In genomic region chr9:69818946-69819345, GRCh38 we compare ENCODE assay signal across 34 cellular contexts. TPM values are rescaled to one million over a fixed set of nuclear protein-coding genes. Genes with fewer than 3 reads are reported as not detected.
DNase-seq lines count a peak whose midpoint lies in the region; ATAC-seq and TF ChIP-seq lines count a peak whose summit lies in the region.
"Had no signal": no experiment of that assay in that cellular context is flagged by ENCODE, and none has a peak within 500 bp of the region (broad histone marks: within the 10 kb centered on the region; RNA-seq: fewer than 3 reads in every experiment).

No MANE protein-coding gene starts in this region.

- no peak overlapping the region for H3K4me3 Mint-ChIP-seq in activated naive CD4-positive, alpha-beta T cell treated with anti-CD3 and anti-CD28 coated beads for 36 hours
- no peak overlapping the region for H3K4me3 Mint-ChIP-seq in activated naive CD4-positive, alpha-beta T cell treated with anti-CD3 and anti-CD28 coated beads, Interleukin-2, amount 10 ng/mL, durations not matched to agents 7 days and 5 days
- no peak overlapping the region for H3K4me3 Mint-ChIP-seq in activated CD8-positive, alpha-beta T cell treated with anti-CD3 and anti-CD28 coated beads for 36 hours
- H3K4me3 Mint-ChIP-seq: activated naive CD4-positive, alpha-beta T cell treated with anti-CD3 and anti-CD28 coated beads, Interleukin-2, amount 50 U/mL, for 24 hours; activated T-helper 1 cell treated with anti-CD3 and anti-CD28 coated beads, Interleukin-12 subunit alpha, Interleukin-12 subunit beta, Interleukin-2, Interleukin-4 antibody, amounts not matched to agents 30 ng/mL and 10 ng/mL and 1 ng/mL, durations not matched to agents 14 hours and 24 hours and 36 hours; central memory CD8-positive, alpha-beta T cell; stimulated activated memory B cell treated with anti-CD40 and anti-IgM and Interleukin-4, amounts not matched to agents 10 μg/mL and 1 μg/mL and 100 μg/mL, for 72 hours had no signal

- CTCF ChIA-PET in activated naive CD4-positive, alpha-beta T cell treated with anti-CD3 and anti-CD28 coated beads for 36 hours (lab: Charles Lee): interaction anchor here (0.9 to 1.4 kb wide), 2 partner anchors 10 to 67 kb away, joined by 3 to 4 read pairs; no protein-coding TSS in a partner anchor
- CTCF ChIA-PET in activated naive CD4-positive, alpha-beta T cell treated with anti-CD3 and anti-CD28 coated beads, Interleukin-2, amount 10 ng/mL, durations not matched to agents 7 days and 5 days (lab: Charles Lee): interaction anchor here (1.2 kb wide), 1 partner anchor 10 kb away, joined by 6 read pairs; no protein-coding TSS in a partner anchor
- CTCF ChIA-PET in activated CD8-positive, alpha-beta T cell treated with anti-CD3 and anti-CD28 coated beads for 36 hours (lab: Charles Lee): interaction anchor here (1.2 kb wide), 1 partner anchor 17 kb away, joined by 3 read pairs; no protein-coding TSS in a partner anchor

- no peak overlapping the region for H3K27ac ChIP-seq in thoracic aorta
- H3K27ac ChIP-seq: esophagus muscularis mucosa, gastrocnemius medialis, GM23248, right lobe of liver, SJCRH30 had no signal

- peaks cover 26% of the 10 kb centered on the region for H3K27me3 Mint-ChIP-seq in activated naive CD4-positive, alpha-beta T cell treated with anti-CD3 and anti-CD28 coated beads for 36 hours (ENCODE audit: low read depth)
- H3K27me3 Mint-ChIP-seq in activated naive CD4-positive, alpha-beta T cell treated with anti-CD3 and anti-CD28 coated beads, Interleukin-2, amount 10 ng/mL, durations not matched to agents 7 days and 5 days: peaks cover 38% of the 10 kb centered on the region
- peaks cover 21% of the 10 kb centered on the region for H3K27me3 Mint-ChIP-seq in activated CD8-positive, alpha-beta T cell treated with anti-CD3 and anti-CD28 coated beads for 36 hours

- H3K4me3 ChIP-seq in thoracic aorta: peak overlapping the region; percentile 13
- H3K4me3 ChIP-seq: esophagus muscularis mucosa, gastrocnemius medialis, GM23248, right lobe of liver, SJCRH30 had no signal

- no peaks in the 10 kb centered on the region for H3K36me3 ChIP-seq in thoracic aorta
- H3K36me3 ChIP-seq: esophagus muscularis mucosa, gastrocnemius medialis, right lobe of liver, SJCRH30 had no signal

- no peaks in the 10 kb centered on the region for H3K36me3 Mint-ChIP-seq in activated naive CD4-positive, alpha-beta T cell treated with anti-CD3 and anti-CD28 coated beads for 36 hours (ENCODE audit: low read depth)
- H3K36me3 Mint-ChIP-seq in activated naive CD4-positive, alpha-beta T cell treated with anti-CD3 and anti-CD28 coated beads, Interleukin-2, amount 10 ng/mL, durations not matched to agents 7 days and 5 days: peaks cover 6% of the 10 kb centered on the region
- no peaks in the 10 kb centered on the region for H3K36me3 Mint-ChIP-seq in activated CD8-positive, alpha-beta T cell treated with anti-CD3 and anti-CD28 coated beads for 36 hours (ENCODE audit: low read depth)
- H3K36me3 Mint-ChIP-seq: activated naive CD4-positive, alpha-beta T cell treated with anti-CD3 and anti-CD28 coated beads, Interleukin-2, amount 50 U/mL, for 24 hours; stimulated activated memory B cell treated with anti-CD40 and anti-IgM and Interleukin-4, amounts not matched to agents 10 μg/mL and 1 μg/mL and 100 μg/mL, for 72 hours had no signal

- DNase-seq in activated naive CD4-positive, alpha-beta T cell treated with anti-CD3 and anti-CD28 coated beads for 36 hours: peak; percentile 15
- DNase-seq in activated naive CD4-positive, alpha-beta T cell treated with anti-CD3 and anti-CD28 coated beads, Interleukin-2, amount 10 ng/mL, durations not matched to agents 7 days and 5 days: no peak
- peak; percentile 67 for DNase-seq in activated CD8-positive, alpha-beta T cell treated with anti-CD3 and anti-CD28 coated beads for 36 hours
- DNase-seq in fibroblast of peridontal ligament (ENCODE audit: extremely low read depth): peak; percentile 46
- no peak for DNase-seq in thoracic aorta (ENCODE audit: low spot score)
- no peak for DNase-seq in GM13977 (ENCODE audit: low spot score)
- DNase-seq: activated CD4-positive, CD25-positive, alpha-beta regulatory T cell treated with anti-CD3 and anti-CD28 coated beads, Interleukin-2, amount 50 U/mL, for 72 hours; activated CD8-positive, alpha-beta memory T cell treated with anti-CD3 and anti-CD28 coated beads, Interleukin-2, amount 50 U/mL, for 4 hours; aorta; C1 segment of cervical spinal cord; COR-L47; dermis blood vessel endothelial cell; gastrocnemius medialis; GM23248; hippocampal formation; left cardiac atrium; NCI-H1436; NCI-H446; NCI-H82; right lobe of liver; SJCRH30; stimulated activated CD4-positive, alpha-beta T cell treated with anti-CD3 and anti-CD28 coated beads, Interleukin-4, amount 100 ng/mL, for 4 hours had no signal

- POLR2A ChIA-PET in activated CD8-positive, alpha-beta T cell treated with anti-CD3 and anti-CD28 coated beads for 36 hours (lab: Charles Lee): interaction anchor here (1.2 kb wide), 1 partner anchor 17 kb away, joined by 3 read pairs; no protein-coding TSS in a partner anchor

- no peak overlapping the region for H3K27ac Mint-ChIP-seq in activated naive CD4-positive, alpha-beta T cell treated with anti-CD3 and anti-CD28 coated beads for 36 hours
- H3K27ac Mint-ChIP-seq in activated naive CD4-positive, alpha-beta T cell treated with anti-CD3 and anti-CD28 coated beads, Interleukin-2, amount 10 ng/mL, durations not matched to agents 7 days and 5 days: no peak overlapping the region
- H3K27ac Mint-ChIP-seq in activated CD8-positive, alpha-beta T cell treated with anti-CD3 and anti-CD28 coated beads for 36 hours: no peak overlapping the region
- H3K27ac Mint-ChIP-seq: activated naive CD4-positive, alpha-beta T cell treated with anti-CD3 and anti-CD28 coated beads, Interleukin-2, amount 50 U/mL, for 24 hours; activated T-helper 1 cell treated with anti-CD3 and anti-CD28 coated beads, Interleukin-12 subunit alpha, Interleukin-12 subunit beta, Interleukin-2, Interleukin-4 antibody, amounts not matched to agents 30 ng/mL and 10 ng/mL and 1 ng/mL, durations not matched to agents 14 hours and 24 hours and 36 hours; progenitor cell of endocrine pancreas; stimulated activated memory B cell treated with anti-CD40 and anti-IgM and Interleukin-4, amounts not matched to agents 10 μg/mL and 1 μg/mL and 100 μg/mL, for 72 hours; T-helper 1 cell treated with Interleukin-12 subunit alpha and Interleukin-12 subunit beta and Interleukin-4 antibody, amounts not matched to agents 30 μg/mL and 1 μg/mL, for 36 hours had no signal

- peaks cover 3% of the 10 kb centered on the region in 2 donors for H3K4me1 ChIP-seq in thoracic aorta (ENCODE audit: control insufficient read depth in 1 of 2, low read depth in 2 of 2)
- H3K4me1 ChIP-seq: gastrocnemius medialis, SJCRH30 had no signal

- no peaks in the 10 kb centered on the region for H3K27me3 ChIP-seq in thoracic aorta (replicated peaks; ENCODE audit: insufficient read depth)
- H3K27me3 ChIP-seq: SJCRH30 had no signal

- in situ Hi-C loops in GM13977 (cut with MboI; ENCODE audit: low pct_unique_long_range_greater_than_20kb, low sequenced_read_pairs, unreplicated experiment): no loop called here

- intact Hi-C loops in activated naive CD4-positive, alpha-beta T cell treated with anti-CD3 and anti-CD28 coated beads for 36 hours (cut with micrococcal nuclease): loop anchor here (10.0 kb wide), 1 partner anchor 644 kb away; the partner anchor contains the start of gene TJP2
- intact Hi-C loops in activated CD8-positive, alpha-beta T cell treated with anti-CD3 and anti-CD28 coated beads for 36 hours (cut with micrococcal nuclease): no loop called here

- H3K9me3 ChIP-seq in thoracic aorta: no peaks in the 10 kb centered on the region
- H3K9me3 ChIP-seq: esophagus muscularis mucosa, gastrocnemius medialis, right lobe of liver, SJCRH30 had no signal

- peaks cover 3% of the 10 kb centered on the region for H3K9me3 Mint-ChIP-seq in activated naive CD4-positive, alpha-beta T cell treated with anti-CD3 and anti-CD28 coated beads for 36 hours
- H3K9me3 Mint-ChIP-seq in activated naive CD4-positive, alpha-beta T cell treated with anti-CD3 and anti-CD28 coated beads, Interleukin-2, amount 10 ng/mL, durations not matched to agents 7 days and 5 days: peaks cover 3% of the 10 kb centered on the region
- peaks cover 6% of the 10 kb centered on the region for H3K9me3 Mint-ChIP-seq in activated CD8-positive, alpha-beta T cell treated with anti-CD3 and anti-CD28 coated beads for 36 hours
- H3K9me3 Mint-ChIP-seq: activated naive CD4-positive, alpha-beta T cell treated with anti-CD3 and anti-CD28 coated beads, Interleukin-2, amount 50 U/mL, for 24 hours; central memory CD8-positive, alpha-beta T cell had no signal

- peaks cover 35% of the 10 kb centered on the region for H3K4me1 Mint-ChIP-seq in activated naive CD4-positive, alpha-beta T cell treated with anti-CD3 and anti-CD28 coated beads for 36 hours (ENCODE audit: low read depth)
- H3K4me1 Mint-ChIP-seq in activated naive CD4-positive, alpha-beta T cell treated with anti-CD3 and anti-CD28 coated beads, Interleukin-2, amount 10 ng/mL, durations not matched to agents 7 days and 5 days: peaks cover 56% of the 10 kb centered on the region
- peaks cover 36% of the 10 kb centered on the region for H3K4me1 Mint-ChIP-seq in activated CD8-positive, alpha-beta T cell treated with anti-CD3 and anti-CD28 coated beads for 36 hours (ENCODE audit: low read depth)

- no peak for TF ChIP-seq CTCF in activated CD8-positive, alpha-beta T cell treated with anti-CD3 and anti-CD28 coated beads for 36 hours (IDR thresholded peaks at IDR 0.05)
- no peak for TF ChIP-seq CTCF in thoracic aorta (IDR thresholded peaks at IDR 0.05)
- TF ChIP-seq CTCF in GM13977 (IDR thresholded peaks at IDR 0.05; ENCODE audit: extremely low read depth, insufficient read depth, missing control alignments): no peak

- peak; percentile 21 for ATAC-seq in activated CD8-positive, alpha-beta T cell treated with anti-CD3 and anti-CD28 coated beads for 36 hours
- no peak for ATAC-seq in thoracic aorta (ENCODE audit: insufficient number of reproducible peaks, low FRiP score, low read depth)
- ATAC-seq in HG03139 (IDR thresholded peaks at IDR 0.05; ENCODE audit: unreplicated experiment): no peak
- ATAC-seq in HG02571 (IDR thresholded peaks at IDR 0.05; ENCODE audit: unreplicated experiment): no peak
- ATAC-seq: gastrocnemius medialis; left cardiac atrium; right lobe of liver; stimulated activated memory B cell treated with anti-CD40 and anti-IgM and Interleukin-4, amounts not matched to agents 10 μg/mL and 1 μg/mL and 100 μg/mL, for 72 hours had no signal

RNA-seq across cellular contexts. Expression of gene CFAP95, which starts 1.7 kb away (rescaled TPM):
- not detected for total RNA-seq in activated naive CD4-positive, alpha-beta T cell treated with anti-CD3 and anti-CD28 coated beads for 36 hours
- total RNA-seq in activated CD8-positive, alpha-beta T cell treated with anti-CD3 and anti-CD28 coated beads for 36 hours: not detected
- total RNA-seq in thoracic aorta: not detected
- total RNA-seq: activated T-helper 1 cell treated with anti-CD3 and anti-CD28 coated beads, Interleukin-12 subunit alpha, Interleukin-12 subunit beta, Interleukin-2, Interleukin-4 antibody, amounts not matched to agents 30 ng/mL and 10 ng/mL and 1 ng/mL, durations not matched to agents 14 hours and 24 hours and 36 hours; aorta; dermis blood vessel endothelial cell; esophagus muscularis mucosa; gastrocnemius medialis; GM23248; HT-29; right lobe of liver; RPMI7951; SJCRH30; urinary bladder had no signal

RNA-seq across cellular contexts. Expression of gene PTAR1, which starts 59.1 kb away (rescaled TPM):
- 10 to 100 TPM; 41.6 to 44.8 TPM for total RNA-seq in activated naive CD4-positive, alpha-beta T cell treated with anti-CD3 and anti-CD28 coated beads for 36 hours
- 10 to 100 TPM; 38.2 to 42.7 TPM for total RNA-seq in activated CD8-positive, alpha-beta T cell treated with anti-CD3 and anti-CD28 coated beads for 36 hours
- 10 to 100 TPM; 55.1 to 55.5 TPM for total RNA-seq in thoracic aorta

Comparison
In these comparisons a context has a peak if more than half of its experiments do, and no peak if none do; other contexts are left out.
1. DNase-seq: peak in activated naive CD4-positive, alpha-beta T cell treated with anti-CD3 and anti-CD28 coated beads for 36 hours (single experiment), activated CD8-positive, alpha-beta T cell treated with anti-CD3 and anti-CD28 coated beads for 36 hours (single experiment) and fibroblast of peridontal ligament (single experiment); none in activated naive CD4-positive, alpha-beta T cell treated with anti-CD3 and anti-CD28 coated beads, Interleukin-2, amount 10 ng/mL, durations not matched to agents 7 days and 5 days (single experiment), thoracic aorta (single experiment) and GM13977 (single experiment).